ENCODE assay signal across 1 cellular context in the genomic region with DNA sequence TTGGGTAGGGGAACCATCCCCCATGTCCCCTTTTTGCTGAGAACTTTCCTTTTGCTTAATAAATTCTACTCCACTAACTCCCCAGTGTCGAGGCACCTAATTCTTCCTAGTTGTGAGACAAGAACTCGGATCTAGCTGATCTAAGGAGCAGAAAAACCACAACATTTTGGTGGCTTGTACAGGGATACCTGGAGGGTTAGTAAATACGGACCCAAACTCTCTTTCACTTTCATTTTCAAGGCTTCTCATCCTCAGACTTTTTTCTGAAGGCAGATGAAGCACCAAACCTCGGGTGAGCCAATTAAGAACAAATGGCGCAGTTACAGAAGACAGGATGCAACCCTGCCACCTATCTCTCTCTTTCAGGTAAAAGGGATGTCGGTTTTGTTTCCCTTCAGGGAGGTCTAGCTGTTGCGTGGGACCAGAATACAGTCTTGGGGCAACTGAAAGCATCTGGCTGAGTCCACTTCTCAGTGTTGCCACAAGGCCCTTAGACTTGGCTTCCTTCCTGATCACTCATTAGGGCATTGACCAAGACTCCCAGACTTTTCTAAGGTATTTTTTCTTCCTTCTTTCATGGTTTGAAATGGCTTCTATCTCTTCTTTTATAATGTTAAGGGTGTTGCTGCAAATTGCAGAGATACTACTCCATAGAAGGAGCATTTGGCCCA.
TF ChIP-seq lines count a peak whose summit lies in the region.

No MANE protein-coding gene starts in this region.

TF ChIP-seq in GM12878, 131 proteins besides CTCF, POLR2A, EP300 and RAD21:
- TF ChIP-seq DPF2 (IDR thresholded peaks at IDR 0.05) (0 out of 2 replicates have a peak, but pooled peaks have one; percentile 25), KDM1A (IDR thresholded peaks at IDR 0.05; ENCODE audit: borderline replicate concordance) (no peak)
- TF ChIP-seq, protein P1, sequence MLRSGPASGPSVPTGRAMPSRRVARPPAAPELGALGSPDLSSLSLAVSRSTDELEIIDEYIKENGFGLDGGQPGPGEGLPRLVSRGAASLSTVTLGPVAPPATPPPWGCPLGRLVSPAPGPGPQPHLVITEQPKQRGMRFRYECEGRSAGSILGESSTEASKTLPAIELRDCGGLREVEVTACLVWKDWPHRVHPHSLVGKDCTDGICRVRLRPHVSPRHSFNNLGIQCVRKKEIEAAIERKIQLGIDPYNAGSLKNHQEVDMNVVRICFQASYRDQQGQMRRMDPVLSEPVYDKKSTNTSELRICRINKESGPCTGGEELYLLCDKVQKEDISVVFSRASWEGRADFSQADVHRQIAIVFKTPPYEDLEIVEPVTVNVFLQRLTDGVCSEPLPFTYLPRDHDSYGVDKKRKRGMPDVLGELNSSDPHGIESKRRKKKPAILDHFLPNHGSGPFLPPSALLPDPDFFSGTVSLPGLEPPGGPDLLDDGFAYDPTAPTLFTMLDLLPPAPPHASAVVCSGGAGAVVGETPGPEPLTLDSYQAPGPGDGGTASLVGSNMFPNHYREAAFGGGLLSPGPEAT (IDR thresholded peaks at IDR 0.05; ENCODE audit: low read depth), result 0 out of 2 replicates have a peak, but pooled peaks have one; percentile 36
